ENCODE assay signal across 10 cellular contexts in genomic region chr17:28737770-28738679, GRCh38. TPM values are rescaled to one million over a fixed set of nuclear protein-coding genes. Genes with fewer than 3 reads are reported as not detected.
DNase-seq lines count a peak whose midpoint lies in the region; ATAC-seq and TF ChIP-seq lines count a peak whose summit lies in the region.
"Had no signal": no experiment of that assay in that cellular context is flagged by ENCODE, and none has a peak within 500 bp of the region (broad histone marks: within the 10 kb centered on the region; RNA-seq: fewer than 3 reads in every experiment).

No MANE protein-coding gene starts in this region.

- DNase-seq in KBM-7 (peak; percentile 43), nephron progenitor cell (no peak), body of pancreas (no peak), DMS153 treated with DMSO at 0.1 percent for 48 hours (lab: John Stamatoyannopoulos, UW; ENCODE audit: unreplicated experiment) (no peak), AG08396 (ENCODE audit: low spot score) (no peak), DMS114 treated with DMSO at 0.1 percent for 48 hours (lab: John Stamatoyannopoulos, UW; ENCODE audit: unreplicated experiment) (no peak)
- DNase-seq: midbrain, T1000 had no signal

- H3K4me1 ChIP-seq in body of pancreas = peaks cover 6% of the 10 kb centered on the region

- ATAC-seq in GM21528 (IDR thresholded peaks at IDR 0.05; ENCODE audit: low FRiP score, unreplicated experiment) (peak; percentile 49), body of pancreas (no peak)

- H3K4me3 ChIP-seq in body of pancreas = no peak overlapping the region

- peaks cover 10% of the 10 kb centered on the region for H3K36me3 Mint-ChIP-seq in nephron progenitor cell (ENCODE audit: low read depth)

- H3K27me3 Mint-ChIP-seq in nephron progenitor cell (ENCODE audit: low read depth, poor library complexity) = no peaks in the 10 kb centered on the region

- H3K27me3 ChIP-seq in body of pancreas = no peaks in the 10 kb centered on the region

- H3K27ac ChIP-seq in body of pancreas = no peak overlapping the region

- no peaks in the 10 kb centered on the region for H3K9me3 ChIP-seq in body of pancreas

- no peak overlapping the region for H3K4me3 Mint-ChIP-seq in nephron progenitor cell

- H3K27ac Mint-ChIP-seq in nephron progenitor cell = peak overlapping the region; percentile 68

- TF ChIP-seq POLR2A in GM18526 (IDR thresholded peaks at IDR 0.05; ENCODE audit: extremely low read depth, insufficient read length) (peak; percentile 73), body of pancreas (IDR thresholded peaks at IDR 0.05) (no peak)

- no peaks in the 10 kb centered on the region for H3K36me3 ChIP-seq in body of pancreas (replicated peaks in 1 of 2; ENCODE audit: insufficient read depth in 1 of 2, low read depth in 2 of 2)

- H3K4me1 Mint-ChIP-seq in nephron progenitor cell = peaks cover 27% of the 10 kb centered on the region

- in situ Hi-C loops in KBM-7 (cut with MboI; ENCODE audit: low pct_unique_long_range_greater_than_20kb, low sequenced_read_pairs) = loop anchor here (25.0 kb wide), 1 partner anchor 374 kb away; no protein-coding TSS in a partner anchor

- WGBS in body of pancreas, 2 donors = 84 to 94% methylated on average over 7 to 17 of the region's 22 CpGs

- TF ChIP-seq CTCF in nephron progenitor cell (IDR thresholded peaks at IDR 0.05) (no peak), body of pancreas (IDR thresholded peaks at IDR 0.05) (no peak)

- no peaks in the 10 kb centered on the region for H3K9me3 Mint-ChIP-seq in nephron progenitor cell

- intact Hi-C loops in body of pancreas (cut with DNase I) = no loop called here

RNA-seq across cellular contexts. Expression of gene TRAF4, which starts 5.8 kb away (rescaled TPM):
- 10 to 100 TPM; 27.5 to 48.1 TPM for total RNA-seq in body of pancreas

RNA-seq across cellular contexts. Expression of gene NEK8, which starts 9.4 kb away (rescaled TPM):
- total RNA-seq in body of pancreas = 10 to 100 TPM in 1 of 2 donors, 1 to 10 TPM in 1; 2.9 to 18.5 TPM

RNA-seq across cellular contexts. Expression of gene TLCD1, which starts 12.0 kb away (rescaled TPM):
- total RNA-seq in body of pancreas = 1 to 10 TPM; 2.0 to 3.1 TPM

RNA-seq across cellular contexts. Expression of gene RPL23A, which starts 18.2 kb away (rescaled TPM):
- 100 to 1,000 TPM; 208 to 220 TPM for total RNA-seq in body of pancreas

RNA-seq across cellular contexts. Expression of gene RAB34, which starts 20.4 kb away (rescaled TPM):
- total RNA-seq in body of pancreas = 10 to 100 TPM; 18.2 to 61.3 TPM
